ENCODE assay signal across 22 cellular contexts in the genomic region with DNA sequence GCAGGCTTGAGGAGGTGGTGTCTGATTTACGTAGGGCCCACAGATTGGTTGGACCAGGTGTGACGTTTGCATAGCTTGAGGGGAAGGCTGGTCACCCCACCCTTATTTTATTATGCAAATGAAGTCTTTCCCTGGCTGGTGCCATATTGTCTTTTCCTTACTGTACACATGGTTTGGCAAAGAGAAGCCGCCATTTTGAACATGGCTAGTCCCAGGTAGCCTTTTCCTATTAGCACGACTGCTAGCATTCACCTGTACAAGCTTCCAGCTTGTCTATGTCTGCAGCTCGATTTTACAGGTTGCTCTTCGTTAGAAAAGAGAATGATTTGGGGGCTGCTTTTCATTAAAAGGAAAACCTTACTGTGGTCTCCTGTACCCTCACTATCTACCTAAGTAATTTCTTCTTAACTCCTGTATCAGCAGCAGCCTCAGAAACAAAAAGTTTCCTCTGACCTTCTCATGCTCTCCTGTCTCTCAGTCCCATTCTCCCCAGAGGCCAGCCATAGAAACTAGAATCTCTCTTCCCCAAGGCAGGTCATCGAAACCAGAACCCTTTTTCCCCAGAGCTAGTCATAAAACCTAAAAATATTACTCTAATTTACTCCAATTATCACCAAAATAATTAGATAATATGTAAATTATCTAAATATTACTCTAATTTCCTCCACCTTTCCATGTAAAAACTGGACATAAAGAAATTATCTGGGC.
"Had no signal": no experiment of that assay in that cellular context is flagged by ENCODE, and none has a peak within 500 bp of the region (broad histone marks: within the 10 kb centered on the region; RNA-seq: fewer than 3 reads in every experiment).

No MANE protein-coding gene starts in this region.

- FAIRE-seq: islet of Langerhans had no signal

- H3K4me3 ChIP-seq: esophagus muscularis mucosa, gastrocnemius medialis, heart right ventricle, mucosa of descending colon, spleen, stomach had no signal

- H3K36me3 ChIP-seq: esophagus muscularis mucosa, gastrocnemius medialis, heart right ventricle, spleen, stomach had no signal

- H3K4me3 Mint-ChIP-seq: naive thymus-derived CD8-positive, alpha-beta T cell; neural crest cell had no signal

- H3K9me3 ChIP-seq: gastrocnemius medialis, mucosa of descending colon had no signal

- H3K4me1 ChIP-seq: gastrocnemius medialis, spleen had no signal

- H3K27me3 Mint-ChIP-seq: naive thymus-derived CD8-positive, alpha-beta T cell had no signal

- H3K27ac ChIP-seq: epithelial cell of prostate, esophagus muscularis mucosa, gastrocnemius medialis, heart right ventricle, spleen, stomach had no signal

- H3K27me3 ChIP-seq: esophagus muscularis mucosa, gastrocnemius medialis, heart right ventricle, spleen, stomach had no signal

- H3K4me1 Mint-ChIP-seq: neural crest cell had no signal

- ATAC-seq: gastrocnemius medialis; heart right ventricle; left lobe of liver; mucosa of descending colon; naive thymus-derived CD8-positive, alpha-beta T cell; sciatic nerve had no signal

- DNase-seq: effector memory CD4-positive, alpha-beta T cell; gastrocnemius medialis; heart right ventricle; hypothalamus; mammary epithelial cell; mucosa of descending colon; naive thymus-derived CD8-positive, alpha-beta T cell; posterior cingulate gyrus; spleen; stimulated activated CD4-positive, alpha-beta T cell treated with anti-CD3 and anti-CD28 coated beads, Interleukin-15, amount 100 ng/mL, for 24 hours; stimulated activated CD4-positive, alpha-beta T cell treated with anti-CD3 and anti-CD28 coated beads, Interleukin-1b, Interleukin-23, amount 100 ng/mL, for 48 hours; stimulated activated CD4-positive, alpha-beta T cell treated with anti-CD3 and anti-CD28 coated beads, Interleukin-4, amount 100 ng/mL, for 24 hours; stimulated activated naive CD4-positive, alpha-beta T cell; stomach; substantia nigra; trophoblast cell had no signal

- H3K27ac Mint-ChIP-seq: naive thymus-derived CD8-positive, alpha-beta T cell had no signal
